ENCODE assay signal across 31 cellular contexts in genomic region chr11:110979696-110980095, GRCh38.
DNase-seq lines count a peak whose midpoint lies in the region; ATAC-seq, FAIRE-seq and TF ChIP-seq lines count a peak whose summit lies in the region.
"Had no signal": no experiment of that assay in that cellular context is flagged by ENCODE, and none has a peak within 500 bp of the region (broad histone marks: within the 10 kb centered on the region; RNA-seq: fewer than 3 reads in every experiment).

No MANE protein-coding gene starts in this region.

- intact Hi-C loops in adrenal gland (cut with DNase I) (no loop called here), psoas muscle (cut with DNase I) (no loop called here)

- DNase-seq in H54 (ENCODE audit: insufficient read length, low spot score), result peak; percentile 1
- peak; percentile 23 to 61 (median 49) for DNase-seq in adrenal gland
- DNase-seq in fibroblast of lung (ENCODE audit: low read depth in 2 of 2), result peak in 1 of 2 donors; percentile 75
- DNase-seq in psoas muscle, result no peak
- DNase-seq in NCI-H510A treated with DMSO at 0.1 percent for 48 hours (lab: John Stamatoyannopoulos, UW), result no peak
- DNase-seq in EL, result no peak
- DNase-seq in globus pallidus (ENCODE audit: low spot score), result no peak
- DNase-seq: activated B cell treated with CpG ODN at 0.5 μM for 24 hours; activated CD8-positive, alpha-beta T cell treated with anti-CD3 and anti-CD28 coated beads for 36 hours; anterior cingulate cortex; central memory CD4-positive, alpha-beta T cell; COR-L47; dermis blood vessel endothelial cell; DMS79; left colon; MV-4-11; NCI-H146; NCI-H524; NK-92 treated with Interleukin-12 subunit alpha and Interleukin-12 subunit beta, amount 100 ng/mL, for 24 hours; right lobe of liver; SHP77; stimulated activated CD4-positive, alpha-beta T cell treated with anti-CD3 and anti-CD28 coated beads, Interleukin-4, amount 100 ng/mL, for 4 hours; substantia nigra; T-helper 9 cell; upper lobe of left lung had no signal

- H3K9me3 ChIP-seq in adrenal gland (replicated peaks in 1 of 3) (no peaks in the 10 kb centered on the region), fibroblast of lung (ENCODE audit: control insufficient read depth, insufficient read depth, low read depth, low read length) (no peaks in the 10 kb centered on the region), psoas muscle (peaks cover 8% of the 10 kb centered on the region)
- H3K9me3 ChIP-seq: BLaER1, right lobe of liver had no signal

- H3K27me3 ChIP-seq in adrenal gland (no peaks in the 10 kb centered on the region), fibroblast of lung (ENCODE audit: control insufficient read depth, insufficient read depth, low read length) (no peaks in the 10 kb centered on the region), psoas muscle (ENCODE audit: insufficient read depth in 3 of 3, low read length in 2 of 3) (no peaks in the 10 kb centered on the region)
- H3K27me3 ChIP-seq: BLaER1, right lobe of liver, upper lobe of left lung had no signal

- H3K4me1 ChIP-seq in adrenal gland (replicated peaks in 1 of 2) (no peaks in the 10 kb centered on the region), fibroblast of lung (ENCODE audit: control insufficient read depth, extremely low read depth, insufficient read depth, low read length) (no peaks in the 10 kb centered on the region), psoas muscle (no peaks in the 10 kb centered on the region)
- H3K4me1 ChIP-seq: BLaER1, right lobe of liver, upper lobe of left lung had no signal

- TF ChIP-seq POLR2A in H54 (IDR thresholded peaks at IDR 0.05; ENCODE audit: low read depth, low read length), result no peak
- no peak for TF ChIP-seq POLR2A in adrenal gland (IDR thresholded peaks at IDR 0.05)

- no peaks in the 10 kb centered on the region for H3K79me2 ChIP-seq in fibroblast of lung (ENCODE audit: control insufficient read depth, insufficient read depth, low read length)

- FAIRE-seq in H54 (lab: Jason Lieb, UNC), result no peak
- FAIRE-seq: endometrium, GM18507 had no signal

- peak overlapping the region; percentile 17 for H3K4me2 ChIP-seq in fibroblast of lung (ENCODE audit: extremely low read depth, insufficient read depth, low read length)
- H3K4me2 ChIP-seq: BLaER1 had no signal

- ATAC-seq in psoas muscle, result peak; percentile 48 to 62 (median 53)
- no peak for ATAC-seq in GM21786 (IDR thresholded peaks at IDR 0.05; ENCODE audit: unreplicated experiment)
- ATAC-seq: activated CD8-positive, alpha-beta T cell treated with anti-CD3 and anti-CD28 coated beads for 36 hours; activated T-helper 17 cell treated with anti-CD3 and anti-CD28 coated beads, Interleukin-2, amount 50 U/mL, for 72 hours; left colon; right lobe of liver; stimulated activated memory B cell treated with anti-CD40 and anti-IgM and Interleukin-4, amounts not matched to agents 10 μg/mL and 1 μg/mL and 100 μg/mL, for 72 hours had no signal

- H2AFZ ChIP-seq in fibroblast of lung (ENCODE audit: low read length), result no peak overlapping the region

- H3K27ac ChIP-seq in adrenal gland (no peak overlapping the region), fibroblast of lung (ENCODE audit: insufficient read depth, low read length) (no peak overlapping the region), psoas muscle (no peak overlapping the region)
- H3K27ac ChIP-seq: BLaER1, right lobe of liver, upper lobe of left lung had no signal

- H3K36me3 ChIP-seq in adrenal gland (replicated peaks in 1 of 2), result no peaks in the 10 kb centered on the region
- H3K36me3 ChIP-seq in fibroblast of lung (ENCODE audit: control insufficient read depth, insufficient read depth, low read length), result no peaks in the 10 kb centered on the region
- H3K36me3 ChIP-seq in psoas muscle (ENCODE audit: insufficient read depth in 1 of 2, low read depth in 1 of 2), result no peaks in the 10 kb centered on the region
- H3K36me3 ChIP-seq: BLaER1, right lobe of liver, upper lobe of left lung had no signal

- H3K9ac ChIP-seq in fibroblast of lung (ENCODE audit: insufficient read depth, low read length), result no peak overlapping the region
- H3K9ac ChIP-seq: BLaER1 had no signal

- H3K4me3 ChIP-seq in adrenal gland, result no peak overlapping the region
- H3K4me3 ChIP-seq in fibroblast of lung (replicated peaks in 1 of 4; ENCODE audit: control extremely low read depth in 1 of 4, insufficient read depth in 1 of 4, low read depth in 3 of 4, low read length in 4 of 4), result no peak overlapping the region
- no peak overlapping the region for H3K4me3 ChIP-seq in psoas muscle
- H3K4me3 ChIP-seq: BLaER1, right lobe of liver, upper lobe of left lung had no signal

- TF ChIP-seq CTCF in adrenal gland (IDR thresholded peaks at IDR 0.05), result no peak
- no peak for TF ChIP-seq CTCF in fibroblast of lung (conservative IDR thresholded peaks at IDR 0.05 in 1 of 2, IDR thresholded peaks at IDR 0.05 in 1 of 2; ENCODE audit: low read depth in 1 of 2, low read length in 2 of 2)
- TF ChIP-seq CTCF in psoas muscle (IDR thresholded peaks at IDR 0.05), result no peak

- WGBS in adrenal gland, 4 donors, result 38 to 63% (median 47%) methylated on average over 1 of the region's 1 CpG
- 40 to 47% (median 44%) methylated on average over 1 of the region's 1 CpG for WGBS in psoas muscle, 3 donors

- H4K20me1 ChIP-seq in fibroblast of lung (ENCODE audit: control insufficient read depth, extremely low read depth, insufficient read depth, low read length), result no peaks in the 10 kb centered on the region
- H4K20me1 ChIP-seq: BLaER1 had no signal

Comparison
In these comparisons a context has a peak if more than half of its experiments do, and no peak if none do; other contexts are left out.
1. DNase-seq: peak in H54 (single experiment) and adrenal gland (7 of 7); none in psoas muscle (0 of 2), NCI-H510A treated with DMSO at 0.1 percent for 48 hours (single experiment), EL (single experiment) and globus pallidus (single experiment).